8 cellular contexts compared by ENCODE assay signal in the genomic region with DNA sequence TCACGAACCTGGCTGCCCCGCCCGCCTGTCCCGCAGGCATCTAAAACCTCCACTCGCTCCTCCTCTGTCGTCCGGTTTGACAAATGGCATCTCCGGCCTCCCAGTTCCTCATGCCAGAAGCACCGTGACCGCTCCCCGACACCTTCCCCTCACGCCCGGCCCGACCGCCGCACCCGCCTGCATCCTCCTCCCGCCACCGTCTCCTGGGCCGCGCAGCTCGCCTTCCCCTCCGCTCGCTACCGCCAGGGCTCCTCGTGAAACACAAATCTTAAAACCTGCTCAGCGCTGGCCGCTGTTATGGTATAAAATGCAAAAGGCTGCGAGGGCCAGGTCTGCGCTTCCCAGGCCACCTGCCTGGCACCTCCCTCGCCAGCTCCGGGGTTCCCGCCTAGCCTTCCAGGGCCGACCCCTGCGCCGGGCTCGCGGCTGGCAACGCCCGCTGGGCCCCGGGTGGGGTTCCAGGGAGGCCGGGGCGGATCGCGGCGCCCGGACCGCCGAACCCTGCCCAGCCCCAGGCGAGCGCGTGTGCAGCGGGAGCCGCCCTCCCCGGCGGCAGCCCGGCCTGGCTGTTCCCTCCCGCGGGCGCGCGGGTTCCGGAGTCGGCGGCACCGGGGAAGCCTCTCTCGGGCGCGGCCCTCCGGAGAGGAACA. TPM values are rescaled to one million over a fixed set of nuclear protein-coding genes. Genes with fewer than 3 reads are reported as not detected.
A peak's percentile ranks its signal among the peaks of the same experiment; 100 is the strongest.
DNase-seq lines count a peak whose midpoint lies in the region; ATAC-seq and TF ChIP-seq lines count a peak whose summit lies in the region.

No MANE protein-coding gene starts in this region.

- peak overlapping the region; percentile 19 for H3K4ac ChIP-seq in mesendoderm (ENCODE audit: low read depth, low read length)

- H3K56ac ChIP-seq in mesendoderm (ENCODE audit: low read length): peak overlapping the region; percentile 88

- no peaks in the 10 kb centered on the region for H3K27me3 Mint-ChIP-seq in type B pancreatic cell

- peaks cover 20% of the 10 kb centered on the region for H3K79me2 ChIP-seq in mesendoderm (ENCODE audit: control insufficient read depth, insufficient read depth, low read length)

- peak overlapping the region; percentile 97 for H3K4me3 Mint-ChIP-seq in type B pancreatic cell

- H3K4me1 ChIP-seq in SJSA1 (replicated peaks): peaks cover 17% of the 10 kb centered on the region
- H3K4me1 ChIP-seq in mesendoderm (ENCODE audit: control insufficient read depth, low read depth, low read length): no peaks in the 10 kb centered on the region

- no CpG with 5 or more reads among the region's 70 CpGs for WGBS in mesendoderm (ENCODE audit: extremely low coverage, insufficient coverage, low lambda C conversion rate)

- H3K4me2 ChIP-seq in mesendoderm (ENCODE audit: low read length): peak overlapping the region; percentile 88

- no peak overlapping the region for H3K18ac ChIP-seq in mesendoderm (ENCODE audit: low read length)

- peaks cover 14% of the 10 kb centered on the region for H3K4me1 Mint-ChIP-seq in type B pancreatic cell (ENCODE audit: unreplicated experiment)

- H3K9me3 Mint-ChIP-seq in type B pancreatic cell: no peaks in the 10 kb centered on the region

- H3K27me3 ChIP-seq in SJSA1 (replicated peaks): no peaks in the 10 kb centered on the region
- no peaks in the 10 kb centered on the region for H3K27me3 ChIP-seq in dorsolateral prefrontal cortex
- H3K27me3 ChIP-seq in mesendoderm (ENCODE audit: insufficient read depth, low read length, poor library complexity): no peaks in the 10 kb centered on the region

- H3K36me3 ChIP-seq in SJSA1 (peaks cover 62% of the 10 kb centered on the region), mesendoderm (ENCODE audit: control insufficient read depth, insufficient read depth, low read length) (no peaks in the 10 kb centered on the region)

- H3K36me3 Mint-ChIP-seq in type B pancreatic cell: peaks cover 3% of the 10 kb centered on the region

- H3K9ac ChIP-seq in mesendoderm (ENCODE audit: low read length): peak overlapping the region; percentile 81

- DNase-seq in NCI-H1417 (lab: John Stamatoyannopoulos, UW) (peak in 2 of 3 experiments; percentile 60 to 66), NCI-H1417 treated with DMSO at 0.1 percent for 48 hours (lab: John Stamatoyannopoulos, UW) (no peak), SJSA1 (ENCODE audit: low read depth in 1 of 2, low spot score in 2 of 2) (peak in 1 of 2 experiments; percentile 33), dorsolateral prefrontal cortex (peak in 1 of 10 donors; percentile 47), mesendoderm (peak; percentile 55), type B pancreatic cell (ENCODE audit: extremely low spot score, unreplicated experiment) (no peak), NCI-H1436 treated with DMSO at 0.1 percent for 48 hours (lab: John Stamatoyannopoulos, UW) (no peak)

- H3K4me3 ChIP-seq in SJSA1 (peak overlapping the region; percentile 98), dorsolateral prefrontal cortex (peak overlapping the region; percentile 59 to 99 (median 87)), mesendoderm (ENCODE audit: low read length) (peak overlapping the region; percentile 73)

- H3K27ac Mint-ChIP-seq in type B pancreatic cell: peak overlapping the region; percentile 95

- no peak overlapping the region for H2AK5ac ChIP-seq in mesendoderm (ENCODE audit: low read length)

- H3K27ac ChIP-seq in SJSA1: no peak overlapping the region
- H3K27ac ChIP-seq in dorsolateral prefrontal cortex: peak overlapping the region in 53 of 59 donors; percentile 23 to 93 (median 84)
- no peak overlapping the region for H3K27ac ChIP-seq in mesendoderm (ENCODE audit: low read depth, low read length)

- TF ChIP-seq CTCF in dorsolateral prefrontal cortex (IDR thresholded peaks at IDR 0.05 in 54 of 56, conservative IDR thresholded peaks at IDR 0.05 in 2 of 56; ENCODE audit: low read depth in 1 of 56, partially characterized antibody in 56 of 56) (no peak), type B pancreatic cell (conservative IDR thresholded peaks at IDR 0.05) (peak; percentile 56)

- no peaks in the 10 kb centered on the region for H3K9me3 ChIP-seq in SJSA1 (replicated peaks)

- peaks cover 10% of the 10 kb centered on the region for H3K79me1 ChIP-seq in mesendoderm (ENCODE audit: low read length)

- no peak overlapping the region for H2BK5ac ChIP-seq in mesendoderm (ENCODE audit: low read length)

- H4K5ac ChIP-seq in mesendoderm (ENCODE audit: low read length): no peak overlapping the region

- no peak overlapping the region for H4K8ac ChIP-seq in mesendoderm (ENCODE audit: low read depth, low read length)

- ATAC-seq in HG02798 (IDR thresholded peaks at IDR 0.05; ENCODE audit: poor library complexity, unreplicated experiment): peak; percentile 1

- H2BK15ac ChIP-seq in mesendoderm (replicated peaks; ENCODE audit: low read depth): no peak overlapping the region

- no peak overlapping the region for H3K23ac ChIP-seq in mesendoderm (ENCODE audit: low read length)

- intact Hi-C loops in dorsolateral prefrontal cortex (cut with DNase I): loop anchor here in 1 of 2 donors (1.0 kb wide), 1 partner anchor 45 kb away; a partner anchor contains a TSS

- no peak overlapping the region for H2BK120ac ChIP-seq in mesendoderm (ENCODE audit: low read depth, low read length)

RNA-seq across cellular contexts. Expression of a gene that starts 0.5 kb away (rescaled TPM):
- total RNA-seq in SJSA1 (2014; rRNA removed; shearing (Covaris generic)): 19.9 and 21.1 TPM in 2 replicates
- 10 to 100 TPM; 34.3 to 62.3 (median 48.9) TPM for total RNA-seq in dorsolateral prefrontal cortex
- polyA plus RNA-seq in mesendoderm (2013, experiment 1 of 2): 10.0 TPM
- polyA plus RNA-seq in mesendoderm (2013, experiment 2 of 2): 9.7 TPM
- total RNA-seq in type B pancreatic cell (ENCODE audit: low replicate concordance): 51.2 and 71.3 TPM in 2 replicates

RNA-seq across cellular contexts. Expression of a gene that starts 0.9 kb away (rescaled TPM):
- 117 and 127 TPM in 2 replicates for total RNA-seq in SJSA1 (2014; rRNA removed; shearing (Covaris generic))
- total RNA-seq in dorsolateral prefrontal cortex (10 to 100 TPM; 29.7 to 55.7 (median 39.2) TPM), type B pancreatic cell (ENCODE audit: low replicate concordance) (54.5 and 66.6 TPM in 2 replicates)
- polyA plus RNA-seq in mesendoderm (2013, experiment 1 of 2): 54.8 TPM
- 55.5 TPM for polyA plus RNA-seq in mesendoderm (2013, experiment 2 of 2)

RNA-seq across cellular contexts. Expression of a gene that starts 8.9 kb away (rescaled TPM):
- 132 and 178 TPM in 2 replicates for total RNA-seq in SJSA1 (2014; rRNA removed; shearing (Covaris generic))
- 10 to 100 TPM; 37.4 to 77.9 (median 58.6) TPM for total RNA-seq in dorsolateral prefrontal cortex
- 242 TPM for polyA plus RNA-seq in mesendoderm (2013, experiment 1 of 2)
- 246 TPM for polyA plus RNA-seq in mesendoderm (2013, experiment 2 of 2)
- total RNA-seq in type B pancreatic cell (ENCODE audit: low replicate concordance): 95.5 and 97.9 TPM in 2 replicates

RNA-seq across cellular contexts. Expression of a gene that starts 9.3 kb away (rescaled TPM):
- 6.9 and 7.7 TPM in 2 replicates for total RNA-seq in SJSA1 (2014; rRNA removed; shearing (Covaris generic))
- total RNA-seq in dorsolateral prefrontal cortex: 10 to 100 TPM; 12.6 to 44.4 (median 21.7) TPM
- polyA plus RNA-seq in mesendoderm (2013, experiment 1 of 2): 7.9 TPM
- 8.2 TPM for polyA plus RNA-seq in mesendoderm (2013, experiment 2 of 2)
- total RNA-seq in type B pancreatic cell (ENCODE audit: low replicate concordance): 26.9 and 35.9 TPM in 2 replicates

RNA-seq across cellular contexts. Expression of a gene that starts 10.5 kb away (rescaled TPM):
- 19.9 and 27.1 TPM in 2 replicates for total RNA-seq in SJSA1 (2014; rRNA removed; shearing (Covaris generic))
- total RNA-seq in dorsolateral prefrontal cortex (10 to 100 TPM; 39.2 to 88.9 (median 58.5) TPM), type B pancreatic cell (ENCODE audit: low replicate concordance) (54.0 and 55.9 TPM in 2 replicates)
- 31.1 TPM for polyA plus RNA-seq in mesendoderm (2013, experiment 1 of 2)
- 31.7 TPM for polyA plus RNA-seq in mesendoderm (2013, experiment 2 of 2)

Comparison
In these comparisons a context has a peak if more than half of its experiments do, and no peak if none do; other contexts are left out.
1. DNase-seq: peak in NCI-H1417 (2 of 3) and mesendoderm (single experiment); none in NCI-H1417 treated with DMSO at 0.1 percent for 48 hours (single experiment), type B pancreatic cell (single experiment) and NCI-H1436 treated with DMSO at 0.1 percent for 48 hours (single experiment).
2. H3K27ac ChIP-seq: peak in dorsolateral prefrontal cortex (53 of 59); none in SJSA1 (single experiment) and mesendoderm (single experiment).
3. Peak in every context shown above with its lines, with median percentiles within 50 percentile points of each other: H3K4me3 ChIP-seq.